ENCODE assay signal across 1 cellular context in the genomic region with DNA sequence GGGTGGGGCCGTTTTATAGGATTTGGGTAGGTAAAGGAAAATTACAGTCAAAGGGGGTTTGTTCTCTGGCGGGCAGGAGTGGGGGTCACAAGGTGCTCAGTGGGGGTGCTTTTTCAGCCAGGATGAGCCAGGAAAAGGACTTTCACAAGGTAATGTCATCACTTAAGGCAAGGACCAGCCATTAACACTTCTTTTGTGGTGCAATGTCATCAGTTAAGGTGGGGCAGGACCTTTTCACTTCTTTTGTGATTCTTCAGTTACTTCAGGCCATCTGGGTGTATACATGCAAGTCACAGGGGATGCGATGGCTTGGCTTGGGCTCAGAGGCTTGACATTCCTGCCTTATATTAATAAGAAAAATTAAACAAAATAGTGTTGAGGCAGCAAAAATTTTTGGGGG.
A peak's percentile ranks its signal among the peaks of the same experiment; 100 is the strongest.
TF ChIP-seq lines count a peak whose summit lies in the region.

No MANE protein-coding gene starts in this region.

TF ChIP-seq in GM23338, 12 proteins besides CTCF, POLR2A, EP300 and RAD21:
- TF ChIP-seq, protein P1, sequence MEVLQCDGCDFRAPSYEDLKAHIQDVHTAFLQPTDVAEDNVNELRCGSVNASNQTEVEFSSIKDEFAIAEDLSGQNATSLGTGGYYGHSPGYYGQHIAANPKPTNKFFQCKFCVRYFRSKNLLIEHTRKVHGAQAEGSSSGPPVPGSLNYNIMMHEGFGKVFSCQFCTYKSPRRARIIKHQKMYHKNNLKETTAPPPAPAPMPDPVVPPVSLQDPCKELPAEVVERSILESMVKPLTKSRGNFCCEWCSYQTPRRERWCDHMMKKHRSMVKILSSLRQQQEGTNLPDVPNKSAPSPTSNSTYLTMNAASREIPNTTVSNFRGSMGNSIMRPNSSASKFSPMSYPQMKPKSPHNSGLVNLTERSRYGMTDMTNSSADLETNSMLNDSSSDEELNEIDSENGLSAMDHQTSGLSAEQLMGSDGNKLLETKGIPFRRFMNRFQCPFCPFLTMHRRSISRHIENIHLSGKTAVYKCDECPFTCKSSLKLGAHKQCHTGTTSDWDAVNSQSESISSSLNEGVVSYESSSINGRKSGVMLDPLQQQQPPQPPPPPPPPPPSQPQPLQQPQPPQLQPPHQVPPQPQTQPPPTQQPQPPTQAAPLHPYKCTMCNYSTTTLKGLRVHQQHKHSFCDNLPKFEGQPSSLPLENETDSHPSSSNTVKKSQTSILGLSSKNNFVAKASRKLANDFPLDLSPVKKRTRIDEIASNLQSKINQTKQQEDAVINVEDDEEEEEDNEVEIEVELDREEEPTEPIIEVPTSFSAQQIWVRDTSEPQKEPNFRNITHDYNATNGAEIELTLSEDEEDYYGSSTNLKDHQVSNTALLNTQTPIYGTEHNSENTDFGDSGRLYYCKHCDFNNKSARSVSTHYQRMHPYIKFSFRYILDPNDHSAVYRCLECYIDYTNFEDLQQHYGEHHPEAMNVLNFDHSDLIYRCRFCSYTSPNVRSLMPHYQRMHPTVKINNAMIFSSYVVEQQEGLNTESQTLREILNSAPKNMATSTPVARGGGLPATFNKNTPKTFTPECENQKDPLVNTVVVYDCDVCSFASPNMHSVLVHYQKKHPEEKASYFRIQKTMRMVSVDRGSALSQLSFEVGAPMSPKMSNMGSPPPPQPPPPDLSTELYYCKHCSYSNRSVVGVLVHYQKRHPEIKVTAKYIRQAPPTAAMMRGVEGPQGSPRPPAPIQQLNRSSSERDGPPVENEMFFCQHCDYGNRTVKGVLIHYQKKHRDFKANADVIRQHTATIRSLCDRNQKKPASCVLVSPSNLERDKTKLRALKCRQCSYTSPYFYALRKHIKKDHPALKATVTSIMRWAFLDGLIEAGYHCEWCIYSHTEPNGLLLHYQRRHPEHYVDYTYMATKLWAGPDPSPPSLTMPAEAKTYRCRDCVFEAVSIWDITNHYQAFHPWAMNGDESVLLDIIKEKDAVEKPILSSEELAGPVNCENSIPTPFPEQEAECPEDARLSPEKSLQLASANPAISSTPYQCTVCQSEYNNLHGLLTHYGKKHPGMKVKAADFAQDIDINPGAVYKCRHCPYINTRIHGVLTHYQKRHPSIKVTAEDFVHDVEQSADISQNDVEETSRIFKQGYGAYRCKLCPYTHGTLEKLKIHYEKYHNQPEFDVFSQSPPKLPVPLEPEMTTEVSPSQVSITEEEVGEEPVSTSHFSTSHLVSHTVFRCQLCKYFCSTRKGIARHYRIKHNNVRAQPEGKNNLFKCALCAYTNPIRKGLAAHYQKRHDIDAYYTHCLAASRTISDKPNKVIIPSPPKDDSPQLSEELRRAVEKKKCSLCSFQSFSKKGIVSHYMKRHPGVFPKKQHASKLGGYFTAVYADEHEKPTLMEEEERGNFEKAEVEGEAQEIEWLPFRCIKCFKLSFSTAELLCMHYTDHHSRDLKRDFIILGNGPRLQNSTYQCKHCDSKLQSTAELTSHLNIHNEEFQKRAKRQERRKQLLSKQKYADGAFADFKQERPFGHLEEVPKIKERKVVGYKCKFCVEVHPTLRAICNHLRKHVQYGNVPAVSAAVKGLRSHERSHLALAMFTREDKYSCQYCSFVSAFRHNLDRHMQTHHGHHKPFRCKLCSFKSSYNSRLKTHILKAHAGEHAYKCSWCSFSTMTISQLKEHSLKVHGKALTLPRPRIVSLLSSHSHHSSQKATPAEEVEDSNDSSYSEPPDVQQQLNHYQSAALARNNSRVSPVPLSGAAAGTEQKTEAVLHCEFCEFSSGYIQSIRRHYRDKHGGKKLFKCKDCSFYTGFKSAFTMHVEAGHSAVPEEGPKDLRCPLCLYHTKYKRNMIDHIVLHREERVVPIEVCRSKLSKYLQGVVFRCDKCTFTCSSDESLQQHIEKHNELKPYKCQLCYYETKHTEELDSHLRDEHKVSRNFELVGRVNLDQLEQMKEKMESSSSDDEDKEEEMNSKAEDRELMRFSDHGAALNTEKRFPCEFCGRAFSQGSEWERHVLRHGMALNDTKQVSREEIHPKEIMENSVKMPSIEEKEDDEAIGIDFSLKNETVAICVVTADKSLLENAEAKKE (CRISPR knock-in tag; IDR thresholded peaks at IDR 0.05), result peak; percentile 69; the same call in 1 of the 2 replicates
- TF ChIP-seq CREB1 (CRISPR knock-in tag; IDR thresholded peaks at IDR 0.05; ENCODE audit: low read depth) (peak; percentile 51; the same call in 1 of the 2 replicates), NANOG (IDR thresholded peaks at IDR 0.05; ENCODE audit: borderline replicate concordance) (peak; percentile 99), ZNF114 (CRISPR knock-in tag; IDR thresholded peaks at IDR 0.05) (peak; percentile 19; the same call in 1 of the 2 replicates)
